In the genomic region with DNA sequence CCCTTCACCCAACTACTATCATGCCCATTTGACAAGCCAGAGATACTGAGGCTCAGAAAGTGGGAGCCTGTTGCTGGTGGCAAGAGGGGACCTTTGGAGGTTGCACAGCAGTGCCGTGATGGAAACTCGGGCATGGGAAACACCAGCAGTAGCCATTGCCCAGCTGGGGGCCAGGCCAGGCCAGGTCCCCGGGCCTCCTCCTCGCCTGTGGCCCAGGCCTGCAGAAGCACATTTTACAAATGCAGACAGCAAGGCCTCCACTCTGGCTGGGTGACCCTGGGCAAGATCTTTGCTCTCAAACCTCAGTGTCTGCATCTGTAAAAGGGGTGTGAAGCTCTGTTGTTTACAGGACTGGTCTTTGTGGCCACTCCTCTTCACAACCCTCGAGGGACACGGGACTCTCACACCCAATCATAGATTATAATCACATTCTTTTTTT, we compare ENCODE assay signal across 21 cellular contexts.
"Had no signal": no experiment of that assay in that cellular context is flagged by ENCODE, and none has a peak within 500 bp of the region (broad histone marks: within the 10 kb centered on the region; RNA-seq: fewer than 3 reads in every experiment).

No MANE protein-coding gene starts in this region.

- H3K27me3 Mint-ChIP-seq: naive thymus-derived CD8-positive, alpha-beta T cell had no signal

- H3K4me3 Mint-ChIP-seq: naive thymus-derived CD8-positive, alpha-beta T cell; neural crest cell; stimulated activated effector memory CD8-positive, alpha-beta T cell treated with anti-CD3 and anti-CD28 coated beads, Interleukin-12 subunit alpha, Interleukin-12 subunit beta, amount 100 ng/mL, for 72 hours had no signal

- H3K4me3 ChIP-seq: esophagus muscularis mucosa, gastrocnemius medialis, heart right ventricle, mucosa of descending colon, ovary, right atrium auricular region, tibial artery, upper lobe of left lung, uterus had no signal

- ATAC-seq: gastrocnemius medialis; heart right ventricle; left lobe of liver; mucosa of descending colon; naive thymus-derived CD8-positive, alpha-beta T cell; stimulated activated effector memory CD8-positive, alpha-beta T cell treated with anti-CD3 and anti-CD28 coated beads, Interleukin-12 subunit alpha, Interleukin-12 subunit beta, amount 100 ng/mL, for 72 hours; stimulated activated naive CD8-positive, alpha-beta T cell treated with anti-CD3 and anti-CD28 coated beads, Interleukin-15, Interleukin-2, amounts not matched to agents 100 U/mL and 50 U/mL, for 24 hours had no signal

- H3K9me3 Mint-ChIP-seq: naive thymus-derived CD8-positive, alpha-beta T cell; neural crest cell had no signal

- H3K27me3 ChIP-seq: esophagus muscularis mucosa, gastrocnemius medialis, heart right ventricle, ovary, right atrium auricular region, tibial artery, upper lobe of left lung, uterus had no signal

- H3K36me3 ChIP-seq: esophagus muscularis mucosa, gastrocnemius medialis, heart right ventricle, ovary, right atrium auricular region, tibial artery, upper lobe of left lung, uterus had no signal

- H3K27ac ChIP-seq: epithelial cell of prostate, esophagus muscularis mucosa, gastrocnemius medialis, heart right ventricle, ovary, right atrium auricular region, tibial artery, upper lobe of left lung, uterus had no signal

- DNase-seq: cortex of kidney; effector memory CD4-positive, alpha-beta T cell; gastrocnemius medialis; heart right ventricle; hypothalamus; mammary epithelial cell; mucosa of descending colon; naive thymus-derived CD8-positive, alpha-beta T cell; ovary; stimulated activated CD4-positive, alpha-beta T cell treated with anti-CD3 and anti-CD28 coated beads, Interleukin-4, amount 100 ng/mL, for 1 hour; stimulated activated CD8-positive, alpha-beta memory T cell treated with anti-CD3 and anti-CD28 coated beads, Interleukin-4, amount 100 ng/mL, for 48 hours; stimulated activated naive CD8-positive, alpha-beta T cell treated with anti-CD3 and anti-CD28 coated beads, Interleukin-15, Interleukin-2, amounts not matched to agents 100 U/mL and 50 U/mL, for 24 hours; tibial artery; upper lobe of left lung; uterus had no signal

- H3K27ac Mint-ChIP-seq: stimulated activated effector memory CD8-positive, alpha-beta T cell treated with anti-CD3 and anti-CD28 coated beads, Interleukin-12 subunit alpha, Interleukin-12 subunit beta, amount 100 ng/mL, for 72 hours had no signal

- H3K9me3 ChIP-seq: esophagus muscularis mucosa, gastrocnemius medialis, heart right ventricle, mucosa of descending colon, ovary, right atrium auricular region, tibial artery, upper lobe of left lung, uterus had no signal

- H3K36me3 Mint-ChIP-seq: naive thymus-derived CD8-positive, alpha-beta T cell had no signal
